In the genomic region with DNA sequence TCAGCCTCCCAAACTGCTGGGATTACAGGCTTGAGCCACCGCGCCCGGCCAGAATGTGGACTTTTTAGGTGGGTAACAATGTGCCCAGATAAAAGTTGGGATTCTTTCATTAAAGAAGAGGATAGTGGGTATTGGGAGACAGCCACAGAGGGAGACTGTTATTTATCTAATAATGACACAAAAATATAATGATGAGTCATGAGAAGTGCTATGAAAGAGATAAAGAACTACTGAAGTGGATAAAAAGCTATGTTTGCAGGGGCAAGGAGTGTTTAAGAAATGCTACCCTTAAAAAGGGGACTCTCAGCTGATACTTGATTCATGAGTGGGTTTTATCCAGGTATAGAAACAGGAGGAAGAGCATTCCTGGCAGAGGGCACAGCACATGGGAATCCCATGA, we compare ENCODE assay signal across 29 cellular contexts.
"Had no signal": no experiment of that assay in that cellular context is flagged by ENCODE, and none has a peak within 500 bp of the region (broad histone marks: within the 10 kb centered on the region; RNA-seq: fewer than 3 reads in every experiment).

No MANE protein-coding gene starts in this region.

- H3K79me2 ChIP-seq: parathyroid adenoma had no signal

- H3K4me3 Mint-ChIP-seq: naive thymus-derived CD4-positive, alpha-beta T cell; nephron; neural progenitor cell; stimulated activated effector memory CD8-positive, alpha-beta T cell treated with anti-CD3 and anti-CD28 coated beads, Interleukin-12 subunit alpha, Interleukin-12 subunit beta, amount 100 ng/mL, for 72 hours had no signal

- H3K4me3 ChIP-seq: coronary artery, esophagus squamous epithelium, heart right ventricle, left lung, neural progenitor cell, smooth muscle cell, suprapubic skin had no signal

- H3K36me3 Mint-ChIP-seq: neural progenitor cell had no signal

- H2AFZ ChIP-seq: neural progenitor cell, parathyroid adenoma had no signal

- ATAC-seq: heart right ventricle; left cardiac atrium; left lung; naive thymus-derived CD4-positive, alpha-beta T cell; sciatic nerve; stimulated activated effector memory CD8-positive, alpha-beta T cell treated with anti-CD3 and anti-CD28 coated beads, Interleukin-12 subunit alpha, Interleukin-12 subunit beta, amount 100 ng/mL, for 72 hours had no signal

- H3K9ac ChIP-seq: neural progenitor cell, parathyroid adenoma had no signal

- H3K9me3 ChIP-seq: esophagus squamous epithelium, left lung, suprapubic skin had no signal

- H3K27me3 ChIP-seq: left lung, neural progenitor cell, suprapubic skin had no signal

- H3K36me3 ChIP-seq: esophagus squamous epithelium, heart right ventricle, left lung, neural progenitor cell, suprapubic skin had no signal

- FAIRE-seq: endothelial cell of umbilical vein, islet of Langerhans had no signal

- H3K27ac ChIP-seq: coronary artery, heart right ventricle, left lung, neural progenitor cell, parathyroid adenoma, suprapubic skin had no signal

- H3K4me1 ChIP-seq: left lung, parathyroid adenoma, suprapubic skin had no signal

- H3K4me2 ChIP-seq: neural progenitor cell, smooth muscle cell had no signal

- H3K9me3 Mint-ChIP-seq: stimulated activated effector memory CD8-positive, alpha-beta T cell treated with anti-CD3 and anti-CD28 coated beads, Interleukin-12 subunit alpha, Interleukin-12 subunit beta, amount 100 ng/mL, for 72 hours had no signal

- H3K27ac Mint-ChIP-seq: naive thymus-derived CD4-positive, alpha-beta T cell; neural progenitor cell; progenitor cell of endocrine pancreas had no signal

- DNase-seq: dermis blood vessel endothelial cell; effector memory CD4-positive, alpha-beta T cell; esophagus squamous epithelium; foreskin melanocyte; glutamatergic neuron; heart right ventricle; hippocampal formation; left cardiac atrium; left lung; mammary epithelial cell; mesendoderm; midbrain; naive thymus-derived CD4-positive, alpha-beta T cell; stimulated activated CD4-positive, alpha-beta T cell treated with anti-CD3 and anti-CD28 coated beads, Interleukin-12 subunit alpha, Interleukin-12 subunit beta, amount 100 ng/mL, for 4 hours; stimulated activated CD4-positive, alpha-beta T cell treated with anti-CD3 and anti-CD28 coated beads, Interleukin-2, amount 100 ng/mL, for 24 hours; stimulated activated CD4-positive, alpha-beta T cell treated with anti-CD3 and anti-CD28 coated beads, Interleukin-4, amount 100 ng/mL, for 24 hours; stimulated activated naive CD4-positive, alpha-beta T cell treated with Interleukin-2 at 50 U/mL for 16 hours; trophoblast cell had no signal
